In genomic region chr13:62357887-62358645, GRCh38 we compare ENCODE assay signal across 9 cellular contexts.
A peak's percentile ranks its signal among the peaks of the same experiment; 100 is the strongest.
DNase-seq lines count a peak whose midpoint lies in the region; ATAC-seq, FAIRE-seq and TF ChIP-seq lines count a peak whose summit lies in the region.
"Had no signal": no experiment of that assay in that cellular context is flagged by ENCODE, and none has a peak within 500 bp of the region (broad histone marks: within the 10 kb centered on the region; RNA-seq: fewer than 3 reads in every experiment).

No MANE protein-coding gene starts in this region.

- peak; percentile 79 for TF ChIP-seq CTCF in RWPE2 (IDR thresholded peaks at IDR 0.05; ENCODE audit: poor library complexity, severe bottlenecking)

- no peak for TF ChIP-seq POLR2A in GM12891 (IDR thresholded peaks at IDR 0.05; ENCODE audit: low read depth, low read length)

- H3K36me3 ChIP-seq in RWPE2 (ENCODE audit: low read depth) (no peaks in the 10 kb centered on the region), aorta (ENCODE audit: control insufficient read depth in 1 of 2, insufficient read depth in 2 of 2, low read length in 1 of 2) (no peaks in the 10 kb centered on the region)
- H3K36me3 ChIP-seq: BLaER1 treated with 17β-estradiol and CSF1 and Interleukin-3, amounts not matched to agents 10 nM and 100 nM had no signal

- no peak for FAIRE-seq in GM12891 (lab: Jason Lieb, UNC)

- H3K4me1 ChIP-seq in RWPE2 (ENCODE audit: insufficient read depth, poor library complexity, severe bottlenecking) (no peaks in the 10 kb centered on the region), aorta (ENCODE audit: control insufficient read depth in 1 of 2, insufficient read depth in 2 of 2, low read length in 2 of 2) (no peaks in the 10 kb centered on the region)
- H3K4me1 ChIP-seq: BLaER1 treated with 17β-estradiol and CSF1 and Interleukin-3, amounts not matched to agents 10 nM and 100 nM had no signal

- peak; percentile 85 for ATAC-seq in HG03442 (IDR thresholded peaks at IDR 0.05; ENCODE audit: unreplicated experiment)
- ATAC-seq in RWPE2 (ENCODE audit: low read depth) = peak; percentile 99
- no peak for ATAC-seq in aorta (ENCODE audit: low FRiP score)

- intact Hi-C loops in aorta (cut with DNase I) = no loop called here

- H3K4me3 ChIP-seq in RWPE2 (ENCODE audit: severe bottlenecking) (no peak overlapping the region), aorta (ENCODE audit: low read length in 2 of 2) (no peak overlapping the region)
- H3K4me3 ChIP-seq: BLaER1 treated with 17β-estradiol and CSF1 and Interleukin-3, amounts not matched to agents 10 nM and 100 nM had no signal

- WGBS in aorta, 2 donors = 17 to 24% methylated on average over 2 of the region's 2 CpGs

- H3K9me3 ChIP-seq in RWPE2 (ENCODE audit: severe bottlenecking) (no peaks in the 10 kb centered on the region), aorta (ENCODE audit: control insufficient read depth, low read length) (no peaks in the 10 kb centered on the region)

- H3K27ac ChIP-seq in RWPE2 (ENCODE audit: poor library complexity, severe bottlenecking) (no peak overlapping the region), aorta (ENCODE audit: low read depth in 1 of 2, low read length in 2 of 2) (no peak overlapping the region)
- H3K27ac ChIP-seq: BLaER1 treated with 17β-estradiol and CSF1 and Interleukin-3, amounts not matched to agents 10 nM and 100 nM had no signal

- DNase-seq in NCI-H524 (lab: John Stamatoyannopoulos, UW) (peak; percentile 11 to 63), NCI-H524 treated with DMSO at 0.1 percent for 48 hours (lab: John Stamatoyannopoulos, UW) (no peak), RWPE2 (ENCODE audit: low spot score) (no peak), iPS DF 4.7 (ENCODE audit: extremely low read depth, low spot score) (peak; percentile 81), dermis blood vessel endothelial cell (no peak), GM12891 (ENCODE audit: insufficient read length, low spot score) (no peak), aorta (no peak)

- H3K27me3 ChIP-seq in RWPE2 (ENCODE audit: insufficient read depth, poor library complexity, severe bottlenecking) (no peaks in the 10 kb centered on the region), aorta (ENCODE audit: control insufficient read depth in 1 of 2, insufficient read depth in 2 of 2, low read length in 1 of 2) (no peaks in the 10 kb centered on the region)
- H3K27me3 ChIP-seq: BLaER1 treated with 17β-estradiol and CSF1 and Interleukin-3, amounts not matched to agents 10 nM and 100 nM had no signal

TF ChIP-seq in GM12891, 5 proteins besides CTCF, POLR2A, EP300 and RAD21:
- no peak for TF ChIP-seq SPI1 (IDR thresholded peaks at IDR 0.05; ENCODE audit: low read depth, low read length)
- TF ChIP-seq TAF1 (IDR thresholded peaks at IDR 0.05; ENCODE audit: low read depth, low read length) = no peak

Comparison
In these comparisons a context has a peak if more than half of its experiments do, and no peak if none do; other contexts are left out.
1. DNase-seq: peak in NCI-H524 (2 of 2) and iPS DF 4.7 (single experiment); none in NCI-H524 treated with DMSO at 0.1 percent for 48 hours (single experiment), RWPE2 (single experiment), dermis blood vessel endothelial cell (single experiment), GM12891 (single experiment) and aorta (0 of 2).